ENCODE assay signal across 24 cellular contexts in the genomic region with DNA sequence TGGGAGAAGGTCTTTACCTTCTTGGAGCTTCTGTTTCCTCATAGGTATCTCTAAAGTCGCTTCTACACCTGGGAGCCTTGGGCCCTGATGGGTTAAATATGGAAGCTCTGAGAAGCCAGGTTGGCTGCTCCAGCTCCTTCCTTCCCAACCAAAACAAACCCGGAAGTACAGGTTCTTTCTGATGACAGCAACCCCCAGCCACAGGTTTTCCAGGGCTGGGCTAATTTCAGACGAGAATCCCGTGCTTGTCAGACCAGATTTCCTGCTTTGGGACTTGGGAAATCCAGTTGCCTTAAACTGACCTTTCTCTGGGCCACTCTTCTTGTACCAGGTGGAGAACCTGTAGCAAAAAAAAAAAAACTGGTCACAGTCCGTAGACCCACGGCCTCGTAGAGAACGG. TPM values are rescaled to one million over a fixed set of nuclear protein-coding genes. Genes with fewer than 3 reads are reported as not detected.
DNase-seq lines count a peak whose midpoint lies in the region; ATAC-seq and TF ChIP-seq lines count a peak whose summit lies in the region.
"Had no signal": no experiment of that assay in that cellular context is flagged by ENCODE, and none has a peak within 500 bp of the region (broad histone marks: within the 10 kb centered on the region; RNA-seq: fewer than 3 reads in every experiment).

No MANE protein-coding gene starts in this region.

- H3K27ac Mint-ChIP-seq in endothelial cell (ENCODE audit: unreplicated experiment) (no peak overlapping the region), mesothelial cell of epicardium (peak overlapping the region; percentile 98)
- H3K27ac Mint-ChIP-seq: activated naive CD4-positive, alpha-beta T cell treated with anti-CD3 and anti-CD28 coated beads, Interleukin-2, amount 50 U/mL, for 24 hours; activated T-cell treated with anti-CD3 and anti-CD28 coated beads, Interleukin-2, amount 50 U/mL, for 72 hours had no signal

- in situ Hi-C loops in mammary epithelial cell (cut with MboI; ENCODE audit: low sequenced_read_pairs in 2 of 2) (no loop called here), brain microvascular endothelial cell (cut with HindIII; ENCODE audit: low pct_ligation_motif_present, low sequenced_read_pairs) (no loop called here)

- H3K4me3 ChIP-seq in breast epithelium (no peak overlapping the region), mammary epithelial cell (replicated peaks in 1 of 3; ENCODE audit: insufficient read depth in 1 of 3, low read depth in 2 of 3, low read length in 3 of 3) (no peak overlapping the region), brain microvascular endothelial cell (ENCODE audit: low read depth, low read length) (no peak overlapping the region)
- H3K4me3 ChIP-seq: SJCRH30, tibial nerve had no signal

- H3K9me3 Mint-ChIP-seq in endothelial cell (ENCODE audit: unreplicated experiment) (no peaks in the 10 kb centered on the region), mesothelial cell of epicardium (peaks cover 6% of the 10 kb centered on the region)
- H3K9me3 Mint-ChIP-seq: activated naive CD4-positive, alpha-beta T cell treated with anti-CD3 and anti-CD28 coated beads, Interleukin-2, amount 50 U/mL, for 24 hours had no signal

- H3K9ac ChIP-seq in mammary epithelial cell (ENCODE audit: insufficient read depth, low read length) = no peak overlapping the region

- ATAC-seq in HG03196 (IDR thresholded peaks at IDR 0.05; ENCODE audit: unreplicated experiment) (no peak), HG02588 (IDR thresholded peaks at IDR 0.05; ENCODE audit: unreplicated experiment) (no peak)
- ATAC-seq: activated T-cell treated with anti-CD3 and anti-CD28 coated beads, Interleukin-2, amount 50 U/mL, for 72 hours; stimulated activated naive CD8-positive, alpha-beta T cell treated with anti-CD3 and anti-CD28 coated beads, Interleukin-15, Interleukin-2, amounts not matched to agents 100 U/mL and 50 U/mL, for 24 hours had no signal

- no peak for TF ChIP-seq POLR2A in breast epithelium (IDR thresholded peaks at IDR 0.05)

- H3K4me1 Mint-ChIP-seq in endothelial cell (ENCODE audit: unreplicated experiment) = peaks cover 9% of the 10 kb centered on the region
- H3K4me1 Mint-ChIP-seq in mesothelial cell of epicardium = peaks cover 35% of the 10 kb centered on the region

- H3K27me3 Mint-ChIP-seq in endothelial cell (ENCODE audit: unreplicated experiment) (peaks cover 2% of the 10 kb centered on the region), mesothelial cell of epicardium (ENCODE audit: low read depth) (no peaks in the 10 kb centered on the region)
- H3K27me3 Mint-ChIP-seq: activated naive CD4-positive, alpha-beta T cell treated with anti-CD3 and anti-CD28 coated beads, Interleukin-2, amount 50 U/mL, for 24 hours had no signal

- H4K20me1 ChIP-seq in mammary epithelial cell (ENCODE audit: insufficient read depth, low read length) = no peaks in the 10 kb centered on the region

- dilution Hi-C loops in mammary epithelial cell (cut with HindIII; ENCODE audit: low sequenced_read_pairs) = loop anchor here (5.0 kb wide), 1 partner anchor 36 kb away; no protein-coding TSS in a partner anchor

- H3K4me2 ChIP-seq in mammary epithelial cell (ENCODE audit: insufficient read depth, low read depth, low read length) = no peak overlapping the region

- intact Hi-C loops in breast epithelium (cut with DNase I; ENCODE audit: low total_unique reads) = no loop called here
- intact Hi-C loops in mammary epithelial cell (cut with micrococcal nuclease) = loop anchor here (5.0 kb wide), 1 partner anchor 89 kb away; a partner anchor contains a TSS

- WGBS in mammary epithelial cell (ENCODE audit: low coverage, missing lambda C conversion rate) = 75% methylated on average over 8 of the region's 8 CpGs

- BruUV-seq in mammary epithelial cell (replicated peaks; lab: Mats Ljungman, UMichigan) = no TSS peak

- no peaks in the 10 kb centered on the region for H3K4me1 ChIP-seq in breast epithelium
- peaks cover 5% of the 10 kb centered on the region for H3K4me1 ChIP-seq in mammary epithelial cell (ENCODE audit: insufficient read depth, low read length)
- H3K4me1 ChIP-seq: SJCRH30, tibial nerve had no signal

- DNase-seq in breast epithelium (ENCODE audit: low spot score in 2 of 2) (peak; percentile 55 to 66), mammary epithelial cell (no peak), endothelial cell (ENCODE audit: low spot score) (peak; percentile 25), mesothelial cell of epicardium (ENCODE audit: low spot score in 2 of 2, unreplicated experiment in 2 of 2) (no peak), DMS79 (lab: John Stamatoyannopoulos, UW) (no peak), brain microvascular endothelial cell (no peak)
- DNase-seq: activated CD4-positive, alpha-beta T cell treated with anti-CD3 and anti-CD28 coated beads for 4 hours; activated T-cell treated with anti-CD3 and anti-CD28 coated beads, Interleukin-2, amount 50 U/mL, for 72 hours; aorta; foreskin melanocyte; Kasumi-1; NCI-H1048; NCI-H1930; NCI-H345; nucleus accumbens; OCI-M1; SJCRH30; stimulated activated CD4-positive, alpha-beta T cell treated with anti-CD3 and anti-CD28 coated beads, Interleukin-12 subunit alpha, Interleukin-12 subunit beta, amount 100 ng/mL, for 4 hours; stimulated activated CD4-positive, alpha-beta T cell treated with anti-CD3 and anti-CD28 coated beads, Interleukin-4, amount 100 ng/mL, for 4 hours; stimulated activated naive CD8-positive, alpha-beta T cell treated with anti-CD3 and anti-CD28 coated beads, Interleukin-15, Interleukin-2, amounts not matched to agents 100 U/mL and 50 U/mL, for 24 hours had no signal

- no peaks in the 10 kb centered on the region for H3K36me3 ChIP-seq in breast epithelium
- no peaks in the 10 kb centered on the region for H3K36me3 ChIP-seq in mammary epithelial cell (ENCODE audit: insufficient read depth, low read length)
- H3K36me3 ChIP-seq in brain microvascular endothelial cell (replicated peaks) = no peaks in the 10 kb centered on the region
- H3K36me3 ChIP-seq: SJCRH30, tibial nerve had no signal

- H3K79me2 ChIP-seq in mammary epithelial cell (ENCODE audit: insufficient read depth, low read length) = no peaks in the 10 kb centered on the region

- TF ChIP-seq CTCF in breast epithelium (IDR thresholded peaks at IDR 0.05) = no peak
- no peak for TF ChIP-seq CTCF in mammary epithelial cell (conservative IDR thresholded peaks at IDR 0.05 in 1 of 2, IDR thresholded peaks at IDR 0.05 in 1 of 2; ENCODE audit: extremely low read depth in 1 of 2, insufficient read depth in 1 of 2, low read depth in 1 of 2, low read length in 2 of 2)
- no peak for TF ChIP-seq CTCF in endothelial cell (IDR thresholded peaks at IDR 0.05; ENCODE audit: unreplicated experiment)
- no peak for TF ChIP-seq CTCF in mesothelial cell of epicardium (IDR thresholded peaks at IDR 0.05; ENCODE audit: unreplicated experiment)
- TF ChIP-seq CTCF in brain microvascular endothelial cell (IDR thresholded peaks at IDR 0.05; ENCODE audit: low read depth, low read length, missing control alignments) = no peak

- H3K27ac ChIP-seq in breast epithelium (peak overlapping the region; percentile 35 to 54), mammary epithelial cell (ENCODE audit: insufficient read depth, low read depth, low read length) (no peak overlapping the region), brain microvascular endothelial cell (no peak overlapping the region)
- H3K27ac ChIP-seq: SJCRH30, tibial nerve had no signal

- H3K9me3 ChIP-seq in breast epithelium (no peaks in the 10 kb centered on the region), mammary epithelial cell (replicated peaks; ENCODE audit: insufficient read depth, low read length) (no peaks in the 10 kb centered on the region)
- H3K9me3 ChIP-seq: SJCRH30, tibial nerve had no signal

- CTCF ChIA-PET in mammary epithelial cell (lab: Charles Lee; ENCODE audit: low non-redundant PET) = no interaction called here

- H3K4me3 Mint-ChIP-seq in endothelial cell (ENCODE audit: unreplicated experiment) (no peak overlapping the region), mesothelial cell of epicardium (peak overlapping the region; percentile 3)
- H3K4me3 Mint-ChIP-seq: activated naive CD4-positive, alpha-beta T cell treated with anti-CD3 and anti-CD28 coated beads, Interleukin-2, amount 50 U/mL, for 24 hours; activated T-cell treated with anti-CD3 and anti-CD28 coated beads, Interleukin-2, amount 50 U/mL, for 72 hours had no signal

- H3K27me3 ChIP-seq in breast epithelium = no peaks in the 10 kb centered on the region
- H3K27me3 ChIP-seq in mammary epithelial cell (ENCODE audit: insufficient read depth, low read length) = no peaks in the 10 kb centered on the region
- H3K27me3 ChIP-seq in brain microvascular endothelial cell (replicated peaks) = no peaks in the 10 kb centered on the region
- H3K27me3 ChIP-seq: SJCRH30, tibial nerve had no signal

- H3K36me3 Mint-ChIP-seq in endothelial cell (ENCODE audit: low read depth, unreplicated experiment) (no peaks in the 10 kb centered on the region), mesothelial cell of epicardium (no peaks in the 10 kb centered on the region)
- H3K36me3 Mint-ChIP-seq: activated naive CD4-positive, alpha-beta T cell treated with anti-CD3 and anti-CD28 coated beads, Interleukin-2, amount 50 U/mL, for 24 hours had no signal

- no peak overlapping the region for H2AFZ ChIP-seq in mammary epithelial cell (ENCODE audit: low read depth, low read length)

RNA-seq across cellular contexts. Expression of a gene that starts 51.9 kb away (rescaled TPM):
- total RNA-seq in breast epithelium = 10 to 100 TPM; 30.4 to 42.7 (median 39.3) TPM
- 10 to 100 TPM; 34.5 to 43.6 TPM for total RNA-seq in mammary epithelial cell
- polyA plus RNA-seq in mammary epithelial cell = 96.0 TPM
- 55.9 TPM for polyA minus RNA-seq in mammary epithelial cell
- 74.3 TPM for total RNA-seq in endothelial cell (ENCODE audit: unreplicated experiment)
- 56.7 to 60.4 TPM (median 60.1 TPM) in 3 replicates for total RNA-seq in mesothelial cell of epicardium

Comparison
In these comparisons a context has a peak if more than half of its experiments do, and no peak if none do; other contexts are left out.
1. DNase-seq: peak in breast epithelium (2 of 2) and endothelial cell (single experiment); none in mammary epithelial cell (single experiment), mesothelial cell of epicardium (0 of 2), DMS79 (single experiment) and brain microvascular endothelial cell (single experiment).
2. H3K27ac ChIP-seq: peak in breast epithelium (2 of 2); none in mammary epithelial cell (single experiment) and brain microvascular endothelial cell (single experiment).